19 cellular contexts compared by ENCODE assay signal in genomic region chr7:131537581-131537980, GRCh38. TPM values are rescaled to one million over a fixed set of nuclear protein-coding genes. Genes with fewer than 3 reads are reported as not detected.
DNase-seq lines count a peak whose midpoint lies in the region; ATAC-seq, FAIRE-seq and TF ChIP-seq lines count a peak whose summit lies in the region.
"Had no signal": no experiment of that assay in that cellular context is flagged by ENCODE, and none has a peak within 500 bp of the region (broad histone marks: within the 10 kb centered on the region; RNA-seq: fewer than 3 reads in every experiment).

No MANE protein-coding gene starts in this region.

- H3K9me3 ChIP-seq in pancreas (no peaks in the 10 kb centered on the region), smooth muscle cell (replicated peaks; ENCODE audit: low read depth) (no peaks in the 10 kb centered on the region)
- H3K9me3 ChIP-seq in effector memory CD4-positive, alpha-beta T cell (ENCODE audit: control insufficient read depth, low read length) = no peaks in the 10 kb centered on the region
- H3K9me3 ChIP-seq: ovary had no signal

- H3K4me1 ChIP-seq in pancreas = peaks cover 49 to 75% (median 70%) of the 10 kb centered on the region in 3 donors
- no peaks in the 10 kb centered on the region for H3K4me1 ChIP-seq in effector memory CD4-positive, alpha-beta T cell (ENCODE audit: control insufficient read depth, insufficient read depth, low read length, poor library complexity, severe bottlenecking)
- peaks cover 19% of the 10 kb centered on the region for H3K4me1 ChIP-seq in smooth muscle cell (ENCODE audit: low read depth)

- DNase-seq in DMS 273 treated with DMSO at 0.1 percent for 48 hours (lab: John Stamatoyannopoulos, UW) = peak; percentile 39
- DNase-seq in NCI-H2171 (lab: John Stamatoyannopoulos, UW) = peak; percentile 53
- DNase-seq in chondrocyte (ENCODE audit: low spot score) = no peak
- no peak for DNase-seq in pancreas
- DNase-seq in effector memory CD4-positive, alpha-beta T cell = no peak
- no peak for DNase-seq in lower leg skin (ENCODE audit: low spot score in 2 of 2)
- no peak for DNase-seq in smooth muscle cell (lab: John Stamatoyannopoulos, UW; ENCODE audit: unreplicated experiment)
- DNase-seq: activated CD4-positive, CD25-positive, alpha-beta regulatory T cell treated with anti-CD3 and anti-CD28 coated beads, Interleukin-2, amount 50 U/mL, for 72 hours; activated naive CD4-positive, alpha-beta T cell treated with anti-CD3 and anti-CD28 coated beads, Interleukin-2, amount 10 ng/mL, durations not matched to agents 7 days and 5 days; CD4-positive, alpha-beta memory T cell; foreskin fibroblast; NCI-H146; NCI-H526; stimulated activated naive CD8-positive, alpha-beta T cell treated with anti-CD3 and anti-CD28 coated beads, Interleukin-15, amount 100 ng/mL, for 72 hours had no signal

- no peak overlapping the region for H2AFZ ChIP-seq in smooth muscle cell (ENCODE audit: low read depth)

- H3K4me1 Mint-ChIP-seq in chondrocyte (ENCODE audit: low read depth) = peaks cover 45% of the 10 kb centered on the region
- H3K4me1 Mint-ChIP-seq: activated naive CD4-positive, alpha-beta T cell treated with anti-CD3 and anti-CD28 coated beads, Interleukin-2, amount 10 ng/mL, durations not matched to agents 7 days and 5 days; CD4-positive, alpha-beta memory T cell; stimulated activated naive CD8-positive, alpha-beta T cell treated with anti-CD3 and anti-CD28 coated beads, Interleukin-15, amount 100 ng/mL, for 72 hours had no signal

- no peaks in the 10 kb centered on the region for H3K36me3 Mint-ChIP-seq in chondrocyte (ENCODE audit: low read depth)
- H3K36me3 Mint-ChIP-seq: activated naive CD4-positive, alpha-beta T cell treated with anti-CD3 and anti-CD28 coated beads, Interleukin-2, amount 10 ng/mL, durations not matched to agents 7 days and 5 days; CD4-positive, alpha-beta memory T cell had no signal

- H4K20me1 ChIP-seq in smooth muscle cell (ENCODE audit: low read depth) = no peaks in the 10 kb centered on the region

- no peaks in the 10 kb centered on the region for H3F3A ChIP-seq in smooth muscle cell (ENCODE audit: low read depth)

- H3K4me3 ChIP-seq in pancreas (no peak overlapping the region), lower leg skin (ENCODE audit: low read depth, poor library complexity, severe bottlenecking) (no peak overlapping the region), smooth muscle cell (no peak overlapping the region)
- H3K4me3 ChIP-seq in effector memory CD4-positive, alpha-beta T cell (ENCODE audit: insufficient read depth, low read depth, low read length, poor library complexity, severe bottlenecking) = no peak overlapping the region
- H3K4me3 ChIP-seq: ovary had no signal

- H3K9me3 Mint-ChIP-seq in chondrocyte (ENCODE audit: low read depth) = no peaks in the 10 kb centered on the region
- H3K9me3 Mint-ChIP-seq: activated naive CD4-positive, alpha-beta T cell treated with anti-CD3 and anti-CD28 coated beads, Interleukin-2, amount 10 ng/mL, durations not matched to agents 7 days and 5 days; CD4-positive, alpha-beta memory T cell; stimulated activated naive CD8-positive, alpha-beta T cell treated with anti-CD3 and anti-CD28 coated beads, Interleukin-15, amount 100 ng/mL, for 72 hours; T-helper 1 cell treated with Interleukin-12 subunit alpha and Interleukin-12 subunit beta and Interleukin-4 antibody, amounts not matched to agents 30 μg/mL and 1 μg/mL, for 36 hours had no signal

- no peaks in the 10 kb centered on the region for H3K36me3 ChIP-seq in pancreas
- H3K36me3 ChIP-seq in effector memory CD4-positive, alpha-beta T cell (ENCODE audit: control insufficient read depth, insufficient read depth, low read length) = no peaks in the 10 kb centered on the region
- no peaks in the 10 kb centered on the region for H3K36me3 ChIP-seq in smooth muscle cell (ENCODE audit: low read depth)
- H3K36me3 ChIP-seq: ovary had no signal

- ATAC-seq in pancreas (no peak), HG03469 (IDR thresholded peaks at IDR 0.05; ENCODE audit: unreplicated experiment) (no peak)
- ATAC-seq: stimulated activated naive CD8-positive, alpha-beta T cell treated with anti-CD3 and anti-CD28 coated beads, Interleukin-15, amount 100 ng/mL, for 72 hours had no signal

- H3K27me3 ChIP-seq in pancreas (no peaks in the 10 kb centered on the region), smooth muscle cell (ENCODE audit: low read depth) (no peaks in the 10 kb centered on the region)
- H3K27me3 ChIP-seq in effector memory CD4-positive, alpha-beta T cell (replicated peaks; ENCODE audit: control insufficient read depth, insufficient read depth, low read length, poor library complexity, severe bottlenecking) = no peaks in the 10 kb centered on the region
- H3K27me3 ChIP-seq: ovary had no signal

- no peaks in the 10 kb centered on the region for H3K27me3 Mint-ChIP-seq in chondrocyte (ENCODE audit: low read depth)
- H3K27me3 Mint-ChIP-seq: activated naive CD4-positive, alpha-beta T cell treated with anti-CD3 and anti-CD28 coated beads, Interleukin-2, amount 10 ng/mL, durations not matched to agents 7 days and 5 days; CD4-positive, alpha-beta memory T cell; stimulated activated naive CD8-positive, alpha-beta T cell treated with anti-CD3 and anti-CD28 coated beads, Interleukin-15, amount 100 ng/mL, for 72 hours had no signal

- H3K79me2 ChIP-seq in smooth muscle cell (ENCODE audit: low read depth) = no peaks in the 10 kb centered on the region

- intact Hi-C loops in pancreas (cut with DNase I) = no loop called here
- intact Hi-C loops in lower leg skin (cut with DNase I; ENCODE audit: low total_unique reads) = no loop called here

- no peak for FAIRE-seq in pancreas (lab: Jason Lieb, UNC)
- FAIRE-seq: GM12892 had no signal

- no peak overlapping the region for H3K9ac ChIP-seq in smooth muscle cell (ENCODE audit: low read depth)
- H3K9ac ChIP-seq: KMS-11 had no signal

- no peak overlapping the region for H3K4me2 ChIP-seq in smooth muscle cell
- H3K4me2 ChIP-seq: KMS-11 had no signal

- WGBS in pancreas, 2 donors = 73 to 76% methylated on average over 12 of the region's 12 CpGs
- WGBS in lower leg skin, 2 donors = 66 to 79% methylated on average over 12 of the region's 12 CpGs
- WGBS in smooth muscle cell (ENCODE audit: low lambda C conversion rate) = 79% methylated on average over 12 of the region's 12 CpGs

- peak overlapping the region; percentile 30 for H3K27ac Mint-ChIP-seq in chondrocyte (ENCODE audit: unreplicated experiment)
- H3K27ac Mint-ChIP-seq: activated naive CD4-positive, alpha-beta T cell treated with anti-CD3 and anti-CD28 coated beads, Interleukin-2, amount 10 ng/mL, durations not matched to agents 7 days and 5 days; CD4-positive, alpha-beta memory T cell; stimulated activated naive CD8-positive, alpha-beta T cell treated with anti-CD3 and anti-CD28 coated beads, Interleukin-15, amount 100 ng/mL, for 72 hours; T-helper 1 cell treated with Interleukin-12 subunit alpha and Interleukin-12 subunit beta and Interleukin-4 antibody, amounts not matched to agents 30 μg/mL and 1 μg/mL, for 36 hours had no signal

- H3K27ac ChIP-seq in pancreas (peak overlapping the region in 3 of 4 donors; percentile 37 to 78 (median 78)), smooth muscle cell (ENCODE audit: low read depth) (no peak overlapping the region)
- no peak overlapping the region for H3K27ac ChIP-seq in effector memory CD4-positive, alpha-beta T cell (ENCODE audit: insufficient read depth, low read length, poor library complexity, severe bottlenecking)
- H3K27ac ChIP-seq: KMS-11, ovary had no signal

- TF ChIP-seq CTCF in chondrocyte (IDR thresholded peaks at IDR 0.05) = no peak
- no peak for TF ChIP-seq CTCF in pancreas (IDR thresholded peaks at IDR 0.05)
- TF ChIP-seq CTCF in lower leg skin (IDR thresholded peaks at IDR 0.05) = no peak
- TF ChIP-seq CTCF in smooth muscle cell (IDR thresholded peaks at IDR 0.05; ENCODE audit: borderline replicate concordance, insufficient read depth, poor library complexity, severe bottlenecking) = no peak

- H3K4me3 Mint-ChIP-seq in chondrocyte (ENCODE audit: unreplicated experiment) = no peak overlapping the region
- H3K4me3 Mint-ChIP-seq: activated naive CD4-positive, alpha-beta T cell treated with anti-CD3 and anti-CD28 coated beads, Interleukin-2, amount 10 ng/mL, durations not matched to agents 7 days and 5 days; CD4-positive, alpha-beta memory T cell; stimulated activated naive CD8-positive, alpha-beta T cell treated with anti-CD3 and anti-CD28 coated beads, Interleukin-15, amount 100 ng/mL, for 72 hours; T-helper 1 cell treated with Interleukin-12 subunit alpha and Interleukin-12 subunit beta and Interleukin-4 antibody, amounts not matched to agents 30 μg/mL and 1 μg/mL, for 36 hours had no signal

- TF ChIP-seq POLR2A in lower leg skin (IDR thresholded peaks at IDR 0.05) = no peak

RNA-seq across cellular contexts. Expression of gene PODXL, which starts 18.8 kb away (rescaled TPM):
- 11.9 to 14.5 TPM (median 14.0 TPM) in 3 replicates for total RNA-seq in chondrocyte
- total RNA-seq in pancreas = 10 to 100 TPM; 33.2 to 71.5 (median 41.4) TPM
- polyA plus RNA-seq in pancreas = 10 to 100 TPM; 23.0 to 26.3 TPM
- 10 to 100 TPM in 2 of 4 donors, 1 to 10 TPM in 2; 4.3 to 20.2 (median 13.8) TPM for total RNA-seq in lower leg skin
- total RNA-seq in smooth muscle cell = 7.3 and 10.8 TPM in 2 replicates
- polyA plus RNA-seq in smooth muscle cell = 2.1 and 11.1 TPM in 2 replicates

Comparison
In these comparisons a context has a peak if more than half of its experiments do, and no peak if none do; other contexts are left out.
1. DNase-seq: peak in DMS 273 treated with DMSO at 0.1 percent for 48 hours (single experiment) and NCI-H2171 (single experiment); none in chondrocyte (single experiment), pancreas (0 of 6), effector memory CD4-positive, alpha-beta T cell (0 of 3), lower leg skin (0 of 2) and smooth muscle cell (single experiment).
2. H3K27ac ChIP-seq: peak in pancreas (3 of 4); none in effector memory CD4-positive, alpha-beta T cell (single experiment) and smooth muscle cell (single experiment).